23 cellular contexts compared by ENCODE assay signal in genomic region chr13:110150384-110151091, GRCh38.
DNase-seq lines count a peak whose midpoint lies in the region; ATAC-seq and TF ChIP-seq lines count a peak whose summit lies in the region.
"Had no signal": no experiment of that assay in that cellular context is flagged by ENCODE, and none has a peak within 500 bp of the region (broad histone marks: within the 10 kb centered on the region; RNA-seq: fewer than 3 reads in every experiment).

No MANE protein-coding gene starts in this region.

- intact Hi-C loops in right cardiac atrium (cut with DNase I) (no loop called here), cardiac septum (cut with DNase I) (no loop called here), A673 (cut with micrococcal nuclease; ENCODE audit: unreplicated experiment) (no loop called here)

- H3K4me1 ChIP-seq in right cardiac atrium (ENCODE audit: control insufficient read depth, insufficient read depth, low read length) (no peaks in the 10 kb centered on the region), adipocyte (ENCODE audit: control insufficient read depth, insufficient read depth, low read length) (no peaks in the 10 kb centered on the region), A673 (ENCODE audit: insufficient read depth, low read length, poor library complexity, severe bottlenecking) (no peaks in the 10 kb centered on the region)
- H3K4me1 ChIP-seq: psoas muscle had no signal

- H3K36me3 ChIP-seq in adipocyte (ENCODE audit: control insufficient read depth, insufficient read depth, low read length, severe bottlenecking) (peaks cover 98% of the 10 kb centered on the region), A673 (ENCODE audit: insufficient read depth, low read length, poor library complexity, severe bottlenecking) (peaks cover 5% of the 10 kb centered on the region)
- H3K36me3 ChIP-seq: MG63 had no signal

- H3K4me3 ChIP-seq in right cardiac atrium (ENCODE audit: low read length) (no peak overlapping the region), adipocyte (ENCODE audit: low read length) (peak overlapping the region; percentile 20), A673 (ENCODE audit: low read depth, low read length, poor library complexity, severe bottlenecking) (no peak overlapping the region)
- H3K4me3 ChIP-seq: MG63, psoas muscle had no signal

- no peaks in the 10 kb centered on the region for H3K27me3 ChIP-seq in right cardiac atrium (ENCODE audit: control insufficient read depth, insufficient read depth)
- no peaks in the 10 kb centered on the region for H3K27me3 ChIP-seq in adipocyte (replicated peaks; ENCODE audit: control insufficient read depth, insufficient read depth, low read length)
- no peaks in the 10 kb centered on the region for H3K27me3 ChIP-seq in A673 (replicated peaks; ENCODE audit: insufficient read depth, low read depth, low read length, poor library complexity)
- H3K27me3 ChIP-seq: brain microvascular endothelial cell, MG63 had no signal

- TF ChIP-seq CTCF in A673 (conservative IDR thresholded peaks at IDR 0.05; ENCODE audit: low read depth, low read length) = no peak

- H3K27ac ChIP-seq in right cardiac atrium (ENCODE audit: low read length) (no peak overlapping the region), A673 (ENCODE audit: low read depth, low read length, poor library complexity, severe bottlenecking) (no peak overlapping the region)
- H3K27ac ChIP-seq: brain microvascular endothelial cell, psoas muscle had no signal

- CTCF ChIA-PET in A673 (lab: Charles Lee) = no interaction called here

- POLR2A ChIA-PET in A673 (lab: Charles Lee; ENCODE audit: low non-redundant PET) = interaction anchor here (0.8 kb wide), 1 partner anchor 1723 kb away, joined by 8 read pairs; no protein-coding TSS in a partner anchor

- DNase-seq in right cardiac atrium (no peak), cardiac septum (ENCODE audit: low spot score) (no peak), adipocyte (ENCODE audit: low read depth) (peak; percentile 35), islet precursor cell (peak; percentile 33), OCI-M1 (lab: John Stamatoyannopoulos, UW) (no peak), NCI-H146 (lab: John Stamatoyannopoulos, UW) (no peak), A673 (ENCODE audit: low spot score) (no peak), middle frontal gyrus (ENCODE audit: extremely low spot score, low spot score) (no peak)
- DNase-seq: activated CD4-positive, alpha-beta memory T cell treated with anti-CD3 and anti-CD28 coated beads, Interleukin-2, amount 10 ng/mL, durations not matched to agents 7 days and 5 days; activated naive CD4-positive, alpha-beta T cell treated with anti-CD3 and anti-CD28 coated beads, Interleukin-2, amount 50 U/mL, for 16 hours; activated T-cell treated with anti-CD3 and anti-CD28 coated beads, Interleukin-2, amount 50 U/mL, for 4 hours; brain microvascular endothelial cell; CD4-positive, alpha-beta memory T cell; cortex of kidney; DND-41; glutamatergic neuron; MG63; naive thymus-derived CD4-positive, alpha-beta T cell; NCI-H524 treated with DMSO at 0.1 percent for 48 hours; psoas muscle; stimulated activated CD4-positive, alpha-beta T cell treated with anti-CD3 and anti-CD28 coated beads, Interleukin-12 subunit alpha, Interleukin-12 subunit beta, amount 100 ng/mL, for 4 hours had no signal

- no TSS peak for BruUV-seq in A673 (replicated peaks; lab: Mats Ljungman, UMichigan)

- H3K9ac ChIP-seq in adipocyte (ENCODE audit: low read length) = no peak overlapping the region

- WGBS in right cardiac atrium = 89% methylated on average over 15 of the region's 15 CpGs

- ATAC-seq in right cardiac atrium = peak; percentile 16 to 48
- ATAC-seq: activated T-cell treated with anti-CD3 and anti-CD28 coated beads, Interleukin-2, amount 50 U/mL, for 4 hours; HepG2; naive thymus-derived CD4-positive, alpha-beta T cell; WTC11 had no signal

- H3K9me3 ChIP-seq in right cardiac atrium (ENCODE audit: control insufficient read depth, low read length) = no peaks in the 10 kb centered on the region
- no peaks in the 10 kb centered on the region for H3K9me3 ChIP-seq in adipocyte (ENCODE audit: control insufficient read depth, low read length)
- no peaks in the 10 kb centered on the region for H3K9me3 ChIP-seq in A673 (ENCODE audit: low read depth, low read length, poor library complexity, severe bottlenecking)
- H3K9me3 ChIP-seq: psoas muscle had no signal

Comparison
In these comparisons a context has a peak if more than half of its experiments do, and no peak if none do; other contexts are left out.
1. DNase-seq: peak in adipocyte (single experiment) and islet precursor cell (single experiment); none in right cardiac atrium (0 of 3), cardiac septum (single experiment), OCI-M1 (single experiment), NCI-H146 (single experiment), A673 (single experiment) and middle frontal gyrus (single experiment).